In genomic region chr17:16466407-16466806, GRCh38 we compare ENCODE assay signal across 14 cellular contexts. TPM values are rescaled to one million over a fixed set of nuclear protein-coding genes. Genes with fewer than 3 reads are reported as not detected.
DNase-seq lines count a peak whose midpoint lies in the region; ATAC-seq and TF ChIP-seq lines count a peak whose summit lies in the region.
"Had no signal": no experiment of that assay in that cellular context is flagged by ENCODE, and none has a peak within 500 bp of the region (broad histone marks: within the 10 kb centered on the region; RNA-seq: fewer than 3 reads in every experiment).

No MANE protein-coding gene starts in this region.

- peak overlapping the region; percentile 62 to 72 (median 64) for H3K27ac ChIP-seq in body of pancreas
- peak overlapping the region; percentile 86 to 99 for H3K27ac ChIP-seq in mucosa of rectum (ENCODE audit: low read depth in 2 of 2, low read length in 2 of 2)
- peak overlapping the region in 3 of 4 donors; percentile 22 to 71 (median 62) for H3K27ac ChIP-seq in tibial nerve
- H3K27ac ChIP-seq: C4-2B, HL-60, PC-9 had no signal

- no peak for TF ChIP-seq POLR2A in body of pancreas (IDR thresholded peaks at IDR 0.05)
- no peak for TF ChIP-seq POLR2A in tibial nerve (IDR thresholded peaks at IDR 0.05)
- no peak for TF ChIP-seq POLR2A in erythroblast (IDR thresholded peaks at IDR 0.05; ENCODE audit: low read length)

- intact Hi-C loops in body of pancreas (cut with DNase I), result no loop called here

- DNase-seq in LoVo (ENCODE audit: low spot score), result peak; percentile 19
- peak; percentile 65 to 84 (median 77) for DNase-seq in body of pancreas
- no peak for DNase-seq in tibial nerve (ENCODE audit: low spot score in 2 of 2)
- no peak for DNase-seq in erythroblast (lab: John Stamatoyannopoulos, UW)
- no peak for DNase-seq in effector CD8-positive, alpha-beta T cell (lab: John Stamatoyannopoulos, UW)
- DNase-seq: MV-4-11, NCI-H1417 treated with DMSO at 0.1 percent for 48 hours, NCI-H774 had no signal

- H3K27me3 ChIP-seq in body of pancreas (no peaks in the 10 kb centered on the region), mucosa of rectum (ENCODE audit: control insufficient read depth in 2 of 2, insufficient read depth in 2 of 2, low read length in 2 of 2) (no peaks in the 10 kb centered on the region), tibial nerve (no peaks in the 10 kb centered on the region)

- H3K9me3 ChIP-seq in body of pancreas (no peaks in the 10 kb centered on the region), mucosa of rectum (ENCODE audit: control insufficient read depth in 2 of 2, low read length in 2 of 2) (no peaks in the 10 kb centered on the region), tibial nerve (no peaks in the 10 kb centered on the region)

- TF ChIP-seq CTCF in body of pancreas (IDR thresholded peaks at IDR 0.05) (no peak), tibial nerve (IDR thresholded peaks at IDR 0.05) (no peak)

- ATAC-seq in body of pancreas, result peak; percentile 78
- no peak for ATAC-seq in HG03039 (IDR thresholded peaks at IDR 0.05; ENCODE audit: unreplicated experiment)
- ATAC-seq: GM23338 had no signal

- H3K36me3 ChIP-seq in body of pancreas (replicated peaks in 1 of 2; ENCODE audit: insufficient read depth in 1 of 2, low read depth in 2 of 2), result no peaks in the 10 kb centered on the region
- peaks cover 5 to 6% of the 10 kb centered on the region in 2 donors for H3K36me3 ChIP-seq in mucosa of rectum (ENCODE audit: control insufficient read depth in 2 of 2, insufficient read depth in 2 of 2, low read length in 2 of 2)
- H3K36me3 ChIP-seq in tibial nerve, result peaks cover 0 to 13% (median 0%) of the 10 kb centered on the region in 3 donors

- TF ChIP-seq EP300 in tibial nerve (IDR thresholded peaks at IDR 0.05), result no peak

- H3K4me3 ChIP-seq in body of pancreas (no peak overlapping the region), mucosa of rectum (ENCODE audit: low read length in 2 of 2) (peak overlapping the region; percentile 41 to 50), tibial nerve (no peak overlapping the region)
- H3K4me3 ChIP-seq: GM23338, PC-9 had no signal

- H3K9ac ChIP-seq in mucosa of rectum (ENCODE audit: low read depth in 1 of 2, low read length in 2 of 2), result peak overlapping the region; percentile 60 to 78

- peaks cover 30% of the 10 kb centered on the region for H3K4me1 ChIP-seq in body of pancreas
- H3K4me1 ChIP-seq in mucosa of rectum (ENCODE audit: control insufficient read depth in 2 of 2, insufficient read depth in 2 of 2, low read length in 2 of 2), result peaks cover 48 to 70% of the 10 kb centered on the region in 2 donors
- peaks cover 0 to 89% (median 29%) of the 10 kb centered on the region in 4 donors for H3K4me1 ChIP-seq in tibial nerve

- WGBS in body of pancreas, 2 donors, result 25 to 52% methylated on average over 9 of the region's 9 CpGs
- 80 to 94% methylated on average over 9 of the region's 9 CpGs for WGBS in tibial nerve, 2 donors

RNA-seq across cellular contexts. Expression of gene LRRC75A, which starts 25.6 kb away (rescaled TPM):
- total RNA-seq in body of pancreas (1 to 10 TPM; 4.9 to 7.6 TPM), tibial nerve (10 to 100 TPM in 1 of 4 donors, 1 to 10 TPM in 3; 2.9 to 10.3 (median 5.4) TPM)

RNA-seq across cellular contexts. Expression of gene TRPV2, which starts 51.0 kb away (rescaled TPM):
- 10 to 100 TPM in 1 of 2 donors, 1 to 10 TPM in 1; 4.7 to 30.7 TPM for total RNA-seq in body of pancreas
- 10 to 100 TPM; 10.5 to 19.9 (median 16.9) TPM for total RNA-seq in tibial nerve

Comparison
In these comparisons a context has a peak if more than half of its experiments do, and no peak if none do; other contexts are left out.
1. DNase-seq: peak in LoVo (single experiment) and body of pancreas (4 of 4); none in tibial nerve (0 of 2), erythroblast (0 of 2) and effector CD8-positive, alpha-beta T cell (single experiment).
2. H3K4me3 ChIP-seq: peak in mucosa of rectum (2 of 2); none in body of pancreas (0 of 2) and tibial nerve (0 of 4).
3. Peak in every context shown above with its lines, with median percentiles within 50 percentile points of each other: H3K27ac ChIP-seq.